11 cellular contexts compared by ENCODE assay signal in the genomic region with DNA sequence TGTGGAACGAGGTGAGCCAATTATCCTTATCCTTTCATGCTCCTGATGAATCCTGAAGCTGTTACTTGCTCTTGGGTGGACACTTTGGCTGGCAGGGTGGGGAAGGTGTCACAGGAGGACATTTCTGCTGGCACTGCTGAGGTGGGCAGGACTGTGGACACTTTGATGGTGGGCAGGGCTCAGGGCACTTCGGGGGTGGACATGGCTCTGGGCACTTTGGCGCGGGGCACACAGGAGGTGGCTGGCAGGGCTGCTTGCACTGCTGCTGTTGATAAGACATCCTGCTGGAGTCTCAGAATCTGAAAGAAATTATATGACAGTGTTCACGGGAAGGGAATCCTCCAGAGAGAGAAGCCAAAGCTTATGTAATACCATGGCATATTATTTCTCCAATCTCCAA. TPM values are rescaled to one million over a fixed set of nuclear protein-coding genes. Genes with fewer than 3 reads are reported as not detected.
"Had no signal": no experiment of that assay in that cellular context is flagged by ENCODE, and none has a peak within 500 bp of the region (broad histone marks: within the 10 kb centered on the region; RNA-seq: fewer than 3 reads in every experiment).

No MANE protein-coding gene starts in this region.

RNA-seq across cellular contexts. Expression of a gene that starts 0.9 kb away (rescaled TPM):
- total RNA-seq: OCI-LY7, PC-3, PC-9, Peyer's patch, Right ventricle myocardium inferior, Right ventricle myocardium superior, RPMI7951, SJCRH30, SJSA1 had no signal
- polyA plus RNA-seq: SK-N-SH had no signal

RNA-seq across cellular contexts. Expression of a gene that starts 18.1 kb away (rescaled TPM):
- total RNA-seq: OCI-LY7, PC-3, PC-9, Peyer's patch, Right ventricle myocardium inferior, Right ventricle myocardium superior, RPMI7951, SJCRH30, SJSA1, SK-MEL-5 had no signal
- polyA plus RNA-seq: SK-N-SH had no signal

RNA-seq across cellular contexts. Expression of a gene that starts 38.2 kb away (rescaled TPM):
- total RNA-seq: OCI-LY7, PC-3, PC-9, Peyer's patch, Right ventricle myocardium inferior, Right ventricle myocardium superior, RPMI7951, SJCRH30, SJSA1, SK-MEL-5 had no signal
- polyA plus RNA-seq: SK-N-SH had no signal

RNA-seq across cellular contexts. Expression of a gene that starts 41.0 kb away (rescaled TPM):
- total RNA-seq: OCI-LY7, PC-3, PC-9, Peyer's patch, Right ventricle myocardium inferior, Right ventricle myocardium superior, RPMI7951, SJCRH30, SJSA1, SK-MEL-5 had no signal
- polyA plus RNA-seq: SK-N-SH had no signal

RNA-seq across cellular contexts. Expression of a gene that starts 55.1 kb away (rescaled TPM):
- total RNA-seq: OCI-LY7, PC-3, PC-9, Peyer's patch, Right ventricle myocardium inferior, Right ventricle myocardium superior, RPMI7951, SJCRH30, SJSA1, SK-MEL-5 had no signal
- polyA plus RNA-seq: SK-N-SH had no signal
